Comparison of ENCODE assay signal across 8 cellular contexts in genomic region chr17:49191917-49192741, GRCh38. TPM values are rescaled to one million over a fixed set of nuclear protein-coding genes. Genes with fewer than 3 reads are reported as not detected.
DNase-seq lines count a peak whose midpoint lies in the region; ATAC-seq, FAIRE-seq and TF ChIP-seq lines count a peak whose summit lies in the region.

No MANE protein-coding gene starts in this region.

- H3K36me3 ChIP-seq in HCT116 (ENCODE audit: control insufficient read depth in 1 of 2, insufficient read depth in 2 of 2, low read length in 2 of 2) (no peaks in the 10 kb centered on the region), MG63 (no peaks in the 10 kb centered on the region), neuron (ENCODE audit: insufficient read depth, low read length) (no peaks in the 10 kb centered on the region), subcutaneous abdominal adipose tissue (ENCODE audit: control insufficient read depth in 5 of 5, insufficient read depth in 5 of 5, low read length in 5 of 5) (no peaks in the 10 kb centered on the region)

- DNase-seq in HCT116 (ENCODE audit: low read depth, low spot score) (peak; percentile 89), MG63 (peak; percentile 90), SHP77 treated with DMSO at 0.1 percent for 48 hours (lab: John Stamatoyannopoulos, UW) (peak; percentile 94), activated gamma-delta T cell treated with Interleukin-2 at 50 U/mL for 16 hours (peak; percentile 92), foreskin melanocyte (peak; percentile 84)

- H2AFZ ChIP-seq in HCT116 (ENCODE audit: low read depth, low read length, poor library complexity, severe bottlenecking) = peak overlapping the region; percentile 55
- H2AFZ ChIP-seq in neuron (ENCODE audit: low read depth, low read length) = peak overlapping the region; percentile 87

- RAD21 ChIA-PET in HCT116 (lab: Charles Lee; ENCODE audit: low non-redundant PET in 1 of 2, low total read pairs in 2 of 2, uncharacterized antibody in 2 of 2, unreplicated experiment in 2 of 2) = interaction anchor here in 1 of 2 experiments (0.6 to 0.7 kb wide), 2 partner anchors 11 to 88 kb away, joined by 3 read pairs; no protein-coding TSS in a partner anchor

- H3K9me2 ChIP-seq in HCT116 (ENCODE audit: insufficient read depth) = no peaks in the 10 kb centered on the region

- TSS peak; percentile 97 for BruUV-seq in HCT116 (replicated peaks; lab: Mats Ljungman, UMichigan)

- no peak; the same call in 1 of the 2 replicates for TF ChIP-seq RAD21 in HCT116 (IDR thresholded peaks at IDR 0.05; ENCODE audit: low read depth)

- intact Hi-C loops in HCT116 (cut with micrococcal nuclease) = loop anchor here (5.0 kb wide), 3 partner anchors 35 to 300 kb away; partner anchors contain the start of genes ATP5MC1 and UBE2Z

- H3K27me3 ChIP-seq in HCT116 (ENCODE audit: insufficient read depth, low read length) = no peaks in the 10 kb centered on the region
- no peaks in the 10 kb centered on the region for H3K27me3 ChIP-seq in MG63
- no peaks in the 10 kb centered on the region for H3K27me3 ChIP-seq in neuron (ENCODE audit: insufficient read depth, low read length)
- H3K27me3 ChIP-seq in subcutaneous abdominal adipose tissue (ENCODE audit: control insufficient read depth in 5 of 5, insufficient read depth in 4 of 5, low read length in 5 of 5) = no peaks in the 10 kb centered on the region

- CTCF ChIA-PET in HCT116 (lab: Charles Lee) = interaction anchor here (0.7 to 2.1 kb wide), 8 partner anchors 12 to 388 kb away, joined by 3 to 26 read pairs (median 6); no protein-coding TSS in a partner anchor

- H3K27ac ChIP-seq in HCT116 (ENCODE audit: low read depth, low read length) (peak overlapping the region; percentile 85), subcutaneous abdominal adipose tissue (ENCODE audit: low read depth, low read length) (peak overlapping the region; percentile 96)

- no peak for TF ChIP-seq POLR2A in HCT116 (IDR thresholded peaks at IDR 0.05; ENCODE audit: borderline replicate concordance, extremely low read depth, insufficient read depth, insufficient read length)

- peaks cover 13 to 44% of the 10 kb centered on the region in 2 experiments; a peak in 3 of 4 replicates for H3K4me1 ChIP-seq in HCT116 (ENCODE audit: control insufficient read depth in 1 of 2, insufficient read depth in 2 of 2, low read length in 2 of 2)
- H3K4me1 ChIP-seq in neuron (ENCODE audit: insufficient read depth, low read length) = peaks cover 4% of the 10 kb centered on the region
- peaks cover 2 to 21% (median 15%) of the 10 kb centered on the region in 5 donors for H3K4me1 ChIP-seq in subcutaneous abdominal adipose tissue (ENCODE audit: control insufficient read depth in 5 of 5, insufficient read depth in 5 of 5, low read length in 5 of 5)

- H3K4me3 ChIP-seq in HCT116 (replicated peaks in 1 of 2; ENCODE audit: low read depth in 1 of 2, low read length in 2 of 2) = peak overlapping the region; percentile 54 to 61
- H3K4me3 ChIP-seq in MG63 = peak overlapping the region; percentile 76
- H3K4me3 ChIP-seq in neuron (ENCODE audit: low read length) = peak overlapping the region; percentile 78
- H3K4me3 ChIP-seq in subcutaneous abdominal adipose tissue (ENCODE audit: low read depth in 1 of 5, low read length in 5 of 5) = peak overlapping the region; percentile 86 to 97 (median 92)

- peak overlapping the region; percentile 91 for H3K4me2 ChIP-seq in HCT116 (ENCODE audit: low read length)

- FAIRE-seq in G401.6 (lab: Jason Lieb, UNC) = peak; percentile 64

- H3K79me2 ChIP-seq in HCT116 (ENCODE audit: insufficient read depth, low read length) = no peaks in the 10 kb centered on the region

- peak; percentile 75 for ATAC-seq in HCT116

- H3K9ac ChIP-seq in HCT116 (ENCODE audit: low read length) (peak overlapping the region; percentile 76), subcutaneous abdominal adipose tissue (ENCODE audit: low read length in 5 of 5) (peak overlapping the region; percentile 67 to 95 (median 86))

- peak; percentile 24 to 32 (median 29); a peak in 5 of 6 replicates for TF ChIP-seq CTCF in HCT116 (IDR thresholded peaks at IDR 0.05 in 2 of 3, conservative IDR thresholded peaks at IDR 0.05 in 1 of 3; ENCODE audit: borderline replicate concordance in 1 of 3, insufficient read depth in 1 of 3, low read depth in 2 of 3, low read length in 2 of 3)

- POLR2A ChIA-PET in HCT116 (lab: Charles Lee) = interaction anchor here (0.6 to 1.6 kb wide), 8 partner anchors 12 to 366 kb away, joined by 3 to 5 read pairs (median 3); partner anchors contain the start of gene PHB1

- H3K9me3 ChIP-seq in HCT116 (ENCODE audit: control insufficient read depth in 1 of 2, insufficient read depth in 1 of 2, low read depth in 1 of 2, low read length in 2 of 2) = no peaks in the 10 kb centered on the region
- H3K9me3 ChIP-seq in MG63 = no peaks in the 10 kb centered on the region
- no peaks in the 10 kb centered on the region for H3K9me3 ChIP-seq in neuron (ENCODE audit: low read length)
- no peaks in the 10 kb centered on the region for H3K9me3 ChIP-seq in subcutaneous abdominal adipose tissue (ENCODE audit: control insufficient read depth in 5 of 5, low read length in 5 of 5)

- H4K20me1 ChIP-seq in HCT116 (ENCODE audit: insufficient read depth) = no peaks in the 10 kb centered on the region

TF ChIP-seq in HCT116, 20 proteins besides CTCF, POLR2A, EP300 and RAD21 (continues in another document):
- TF ChIP-seq CBX3 (IDR thresholded peaks at IDR 0.05; ENCODE audit: low read depth) = peak; percentile 95
- TF ChIP-seq JUND (IDR thresholded peaks at IDR 0.05) = no peak
- TF ChIP-seq ZNF274 (IDR thresholded peaks at IDR 0.05; ENCODE audit: low read depth, low read length) = no peak
- TF ChIP-seq EZH2 (IDR thresholded peaks at IDR 0.05) = no peak
- no peak; the same call in 1 of the 2 replicates for TF ChIP-seq EGR1 (IDR thresholded peaks at IDR 0.05; ENCODE audit: low read depth)
- no peak for TF ChIP-seq REST (IDR thresholded peaks at IDR 0.05; ENCODE audit: low read depth)
- no peak for TF ChIP-seq EZH2phosphoT487 (IDR thresholded peaks at IDR 0.05; ENCODE audit: borderline replicate concordance)
- TF ChIP-seq YY1 (IDR thresholded peaks at IDR 0.05; ENCODE audit: extremely low read depth, insufficient replicate concordance, low read depth, low read length) = peak; percentile 59
- no peak; the same call in 1 of the 2 replicates for TF ChIP-seq ELF1 (IDR thresholded peaks at IDR 0.05; ENCODE audit: borderline replicate concordance, low read depth)
- TF ChIP-seq, protein P1, sequence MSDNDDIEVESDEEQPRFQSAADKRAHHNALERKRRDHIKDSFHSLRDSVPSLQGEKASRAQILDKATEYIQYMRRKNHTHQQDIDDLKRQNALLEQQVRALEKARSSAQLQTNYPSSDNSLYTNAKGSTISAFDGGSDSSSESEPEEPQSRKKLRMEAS (IDR thresholded peaks at IDR 0.05) = peak; percentile 100
- peak; percentile 99 for TF ChIP-seq SRF (IDR thresholded peaks at IDR 0.05; ENCODE audit: low read depth)
- TF ChIP-seq POLR2AphosphoS5 (IDR thresholded peaks at IDR 0.05; ENCODE audit: low read depth, low read length) = peak; percentile 56; the same call in 1 of the 2 replicates

RNA-seq across cellular contexts. Expression of gene GNGT2, which starts 18.2 kb away (rescaled TPM):
- total RNA-seq in HCT116 (2021; ENCODE audit: unreplicated experiment) = not detected
- not detected in 2 replicates for polyA plus RNA-seq in HCT116 (2012)
- not detected in 2 replicates for total RNA-seq in MG63 (2014; rRNA removed; shearing (Covaris generic); ENCODE audit: low replicate concordance)

RNA-seq across cellular contexts. Expression of gene ABI3, which starts 18.4 kb away (rescaled TPM):
- total RNA-seq in HCT116 (2021; ENCODE audit: unreplicated experiment) = 0.12 TPM
- 0.05 and 0.11 TPM in 2 replicates for polyA plus RNA-seq in HCT116 (2012)
- total RNA-seq in MG63 (2014; rRNA removed; shearing (Covaris generic); ENCODE audit: low replicate concordance) = not detected in 2 replicates

RNA-seq across cellular contexts. Expression of gene PHOSPHO1, which starts 38.5 kb away (rescaled TPM):
- total RNA-seq in HCT116 (2021; ENCODE audit: unreplicated experiment) = 3.0 TPM
- polyA plus RNA-seq in HCT116 (2012) = 1.4 and 2.0 TPM in 2 replicates
- not detected in 2 replicates for total RNA-seq in MG63 (2014; rRNA removed; shearing (Covaris generic); ENCODE audit: low replicate concordance)

RNA-seq across cellular contexts. Expression of gene B4GALNT2, which starts 59.6 kb away (rescaled TPM):
- not detected for total RNA-seq in HCT116 (2021; ENCODE audit: unreplicated experiment)
- not detected in 2 replicates for polyA plus RNA-seq in HCT116 (2012)
- 0.03 TPM in 1 of 2 replicates, not detected in the other for total RNA-seq in MG63 (2014; rRNA removed; shearing (Covaris generic); ENCODE audit: low replicate concordance)

Comparison
In these comparisons a context has a peak if more than half of its experiments do, and no peak if none do; other contexts are left out.
1. Peak in every context shown above with its lines: DNase-seq, ATAC-seq, H3K4me3 ChIP-seq and H3K27ac ChIP-seq.